1 cellular context compared by ENCODE assay signal in the genomic region with DNA sequence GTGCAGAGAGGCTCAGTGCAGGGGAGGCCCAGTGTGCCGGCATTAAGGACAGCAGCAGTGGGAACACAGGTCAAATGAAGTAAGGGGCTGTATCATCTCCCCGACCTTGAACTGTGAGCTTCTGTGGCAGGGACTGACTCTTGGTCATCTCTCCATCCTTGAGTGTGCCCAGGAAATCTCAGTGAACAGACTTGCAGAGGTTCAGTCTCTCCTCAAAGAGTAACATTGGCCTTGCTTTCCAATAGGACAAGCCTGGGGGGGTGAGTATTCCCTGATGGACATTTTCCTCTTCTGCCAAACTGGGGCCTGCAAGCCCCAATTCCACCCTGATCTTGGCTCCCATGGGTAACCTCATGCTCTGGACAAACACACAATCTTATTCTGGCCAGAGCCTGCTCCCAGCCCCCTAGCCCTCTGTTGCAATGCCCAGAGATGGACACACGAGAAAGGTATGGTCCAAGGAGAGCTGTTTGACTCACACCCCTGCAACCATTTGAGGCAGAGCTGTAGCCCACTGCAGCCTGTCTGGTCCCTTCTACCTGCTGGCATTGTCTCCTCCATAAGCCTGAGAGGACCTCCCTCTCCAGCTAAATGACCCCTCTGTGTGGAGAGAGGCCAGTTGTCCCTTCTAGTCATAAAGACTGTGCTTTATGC.
TF ChIP-seq lines count a peak whose summit lies in the region.

No MANE protein-coding gene starts in this region.

TF ChIP-seq in GM23338, 12 proteins besides CTCF, POLR2A, EP300 and RAD21:
- TF ChIP-seq, protein P1, sequence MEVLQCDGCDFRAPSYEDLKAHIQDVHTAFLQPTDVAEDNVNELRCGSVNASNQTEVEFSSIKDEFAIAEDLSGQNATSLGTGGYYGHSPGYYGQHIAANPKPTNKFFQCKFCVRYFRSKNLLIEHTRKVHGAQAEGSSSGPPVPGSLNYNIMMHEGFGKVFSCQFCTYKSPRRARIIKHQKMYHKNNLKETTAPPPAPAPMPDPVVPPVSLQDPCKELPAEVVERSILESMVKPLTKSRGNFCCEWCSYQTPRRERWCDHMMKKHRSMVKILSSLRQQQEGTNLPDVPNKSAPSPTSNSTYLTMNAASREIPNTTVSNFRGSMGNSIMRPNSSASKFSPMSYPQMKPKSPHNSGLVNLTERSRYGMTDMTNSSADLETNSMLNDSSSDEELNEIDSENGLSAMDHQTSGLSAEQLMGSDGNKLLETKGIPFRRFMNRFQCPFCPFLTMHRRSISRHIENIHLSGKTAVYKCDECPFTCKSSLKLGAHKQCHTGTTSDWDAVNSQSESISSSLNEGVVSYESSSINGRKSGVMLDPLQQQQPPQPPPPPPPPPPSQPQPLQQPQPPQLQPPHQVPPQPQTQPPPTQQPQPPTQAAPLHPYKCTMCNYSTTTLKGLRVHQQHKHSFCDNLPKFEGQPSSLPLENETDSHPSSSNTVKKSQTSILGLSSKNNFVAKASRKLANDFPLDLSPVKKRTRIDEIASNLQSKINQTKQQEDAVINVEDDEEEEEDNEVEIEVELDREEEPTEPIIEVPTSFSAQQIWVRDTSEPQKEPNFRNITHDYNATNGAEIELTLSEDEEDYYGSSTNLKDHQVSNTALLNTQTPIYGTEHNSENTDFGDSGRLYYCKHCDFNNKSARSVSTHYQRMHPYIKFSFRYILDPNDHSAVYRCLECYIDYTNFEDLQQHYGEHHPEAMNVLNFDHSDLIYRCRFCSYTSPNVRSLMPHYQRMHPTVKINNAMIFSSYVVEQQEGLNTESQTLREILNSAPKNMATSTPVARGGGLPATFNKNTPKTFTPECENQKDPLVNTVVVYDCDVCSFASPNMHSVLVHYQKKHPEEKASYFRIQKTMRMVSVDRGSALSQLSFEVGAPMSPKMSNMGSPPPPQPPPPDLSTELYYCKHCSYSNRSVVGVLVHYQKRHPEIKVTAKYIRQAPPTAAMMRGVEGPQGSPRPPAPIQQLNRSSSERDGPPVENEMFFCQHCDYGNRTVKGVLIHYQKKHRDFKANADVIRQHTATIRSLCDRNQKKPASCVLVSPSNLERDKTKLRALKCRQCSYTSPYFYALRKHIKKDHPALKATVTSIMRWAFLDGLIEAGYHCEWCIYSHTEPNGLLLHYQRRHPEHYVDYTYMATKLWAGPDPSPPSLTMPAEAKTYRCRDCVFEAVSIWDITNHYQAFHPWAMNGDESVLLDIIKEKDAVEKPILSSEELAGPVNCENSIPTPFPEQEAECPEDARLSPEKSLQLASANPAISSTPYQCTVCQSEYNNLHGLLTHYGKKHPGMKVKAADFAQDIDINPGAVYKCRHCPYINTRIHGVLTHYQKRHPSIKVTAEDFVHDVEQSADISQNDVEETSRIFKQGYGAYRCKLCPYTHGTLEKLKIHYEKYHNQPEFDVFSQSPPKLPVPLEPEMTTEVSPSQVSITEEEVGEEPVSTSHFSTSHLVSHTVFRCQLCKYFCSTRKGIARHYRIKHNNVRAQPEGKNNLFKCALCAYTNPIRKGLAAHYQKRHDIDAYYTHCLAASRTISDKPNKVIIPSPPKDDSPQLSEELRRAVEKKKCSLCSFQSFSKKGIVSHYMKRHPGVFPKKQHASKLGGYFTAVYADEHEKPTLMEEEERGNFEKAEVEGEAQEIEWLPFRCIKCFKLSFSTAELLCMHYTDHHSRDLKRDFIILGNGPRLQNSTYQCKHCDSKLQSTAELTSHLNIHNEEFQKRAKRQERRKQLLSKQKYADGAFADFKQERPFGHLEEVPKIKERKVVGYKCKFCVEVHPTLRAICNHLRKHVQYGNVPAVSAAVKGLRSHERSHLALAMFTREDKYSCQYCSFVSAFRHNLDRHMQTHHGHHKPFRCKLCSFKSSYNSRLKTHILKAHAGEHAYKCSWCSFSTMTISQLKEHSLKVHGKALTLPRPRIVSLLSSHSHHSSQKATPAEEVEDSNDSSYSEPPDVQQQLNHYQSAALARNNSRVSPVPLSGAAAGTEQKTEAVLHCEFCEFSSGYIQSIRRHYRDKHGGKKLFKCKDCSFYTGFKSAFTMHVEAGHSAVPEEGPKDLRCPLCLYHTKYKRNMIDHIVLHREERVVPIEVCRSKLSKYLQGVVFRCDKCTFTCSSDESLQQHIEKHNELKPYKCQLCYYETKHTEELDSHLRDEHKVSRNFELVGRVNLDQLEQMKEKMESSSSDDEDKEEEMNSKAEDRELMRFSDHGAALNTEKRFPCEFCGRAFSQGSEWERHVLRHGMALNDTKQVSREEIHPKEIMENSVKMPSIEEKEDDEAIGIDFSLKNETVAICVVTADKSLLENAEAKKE (CRISPR knock-in tag; IDR thresholded peaks at IDR 0.05), result no peak
- TF ChIP-seq STAT1 (IDR thresholded peaks at IDR 0.05; ENCODE audit: unreplicated experiment) (no peak), EZH2 (IDR thresholded peaks at IDR 0.05; ENCODE audit: low read depth, unreplicated experiment) (no peak), ZNF114 (CRISPR knock-in tag; IDR thresholded peaks at IDR 0.05) (no peak), ZNF331 (CRISPR knock-in tag; IDR thresholded peaks at IDR 0.05; ENCODE audit: low read depth) (no peak), JUNB (IDR thresholded peaks at IDR 0.05; ENCODE audit: unreplicated experiment) (no peak), CREB1 (CRISPR knock-in tag; IDR thresholded peaks at IDR 0.05; ENCODE audit: low read depth) (no peak), EZH2phosphoT487 (IDR thresholded peaks at IDR 0.05; ENCODE audit: unreplicated experiment) (no peak), NANOG (IDR thresholded peaks at IDR 0.05; ENCODE audit: borderline replicate concordance) (no peak), POLR2AphosphoS5 (IDR thresholded peaks at IDR 0.05; ENCODE audit: low read depth) (no peak)
- TF ChIP-seq, protein P2, sequence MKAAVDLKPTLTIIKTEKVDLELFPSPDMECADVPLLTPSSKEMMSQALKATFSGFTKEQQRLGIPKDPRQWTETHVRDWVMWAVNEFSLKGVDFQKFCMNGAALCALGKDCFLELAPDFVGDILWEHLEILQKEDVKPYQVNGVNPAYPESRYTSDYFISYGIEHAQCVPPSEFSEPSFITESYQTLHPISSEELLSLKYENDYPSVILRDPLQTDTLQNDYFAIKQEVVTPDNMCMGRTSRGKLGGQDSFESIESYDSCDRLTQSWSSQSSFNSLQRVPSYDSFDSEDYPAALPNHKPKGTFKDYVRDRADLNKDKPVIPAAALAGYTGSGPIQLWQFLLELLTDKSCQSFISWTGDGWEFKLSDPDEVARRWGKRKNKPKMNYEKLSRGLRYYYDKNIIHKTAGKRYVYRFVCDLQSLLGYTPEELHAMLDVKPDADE (IDR thresholded peaks at IDR 0.05), result no peak
- TF ChIP-seq, protein P3, sequence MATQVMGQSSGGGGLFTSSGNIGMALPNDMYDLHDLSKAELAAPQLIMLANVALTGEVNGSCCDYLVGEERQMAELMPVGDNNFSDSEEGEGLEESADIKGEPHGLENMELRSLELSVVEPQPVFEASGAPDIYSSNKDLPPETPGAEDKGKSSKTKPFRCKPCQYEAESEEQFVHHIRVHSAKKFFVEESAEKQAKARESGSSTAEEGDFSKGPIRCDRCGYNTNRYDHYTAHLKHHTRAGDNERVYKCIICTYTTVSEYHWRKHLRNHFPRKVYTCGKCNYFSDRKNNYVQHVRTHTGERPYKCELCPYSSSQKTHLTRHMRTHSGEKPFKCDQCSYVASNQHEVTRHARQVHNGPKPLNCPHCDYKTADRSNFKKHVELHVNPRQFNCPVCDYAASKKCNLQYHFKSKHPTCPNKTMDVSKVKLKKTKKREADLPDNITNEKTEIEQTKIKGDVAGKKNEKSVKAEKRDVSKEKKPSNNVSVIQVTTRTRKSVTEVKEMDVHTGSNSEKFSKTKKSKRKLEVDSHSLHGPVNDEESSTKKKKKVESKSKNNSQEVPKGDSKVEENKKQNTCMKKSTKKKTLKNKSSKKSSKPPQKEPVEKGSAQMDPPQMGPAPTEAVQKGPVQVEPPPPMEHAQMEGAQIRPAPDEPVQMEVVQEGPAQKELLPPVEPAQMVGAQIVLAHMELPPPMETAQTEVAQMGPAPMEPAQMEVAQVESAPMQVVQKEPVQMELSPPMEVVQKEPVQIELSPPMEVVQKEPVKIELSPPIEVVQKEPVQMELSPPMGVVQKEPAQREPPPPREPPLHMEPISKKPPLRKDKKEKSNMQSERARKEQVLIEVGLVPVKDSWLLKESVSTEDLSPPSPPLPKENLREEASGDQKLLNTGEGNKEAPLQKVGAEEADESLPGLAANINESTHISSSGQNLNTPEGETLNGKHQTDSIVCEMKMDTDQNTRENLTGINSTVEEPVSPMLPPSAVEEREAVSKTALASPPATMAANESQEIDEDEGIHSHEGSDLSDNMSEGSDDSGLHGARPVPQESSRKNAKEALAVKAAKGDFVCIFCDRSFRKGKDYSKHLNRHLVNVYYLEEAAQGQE (IDR thresholded peaks at IDR 0.05; ENCODE audit: unreplicated experiment), result no peak
